Comparison of ENCODE assay signal across 8 cellular contexts in genomic region chr5:109409061-109409843, GRCh38. TPM values are rescaled to one million over a fixed set of nuclear protein-coding genes. Genes with fewer than 3 reads are reported as not detected.
DNase-seq lines count a peak whose midpoint lies in the region; ATAC-seq and TF ChIP-seq lines count a peak whose summit lies in the region.

No MANE protein-coding gene starts in this region.

- peak overlapping the region; percentile 99 for H3K27ac Mint-ChIP-seq in activated T-cell treated with anti-CD3 and anti-CD28 coated beads, Interleukin-2, amount 50 U/mL, for 72 hours
- peak overlapping the region; percentile 99 to 100 for H3K27ac Mint-ChIP-seq in natural killer cell

- in situ Hi-C loops in Panc1 (cut with HindIII; ENCODE audit: low pct_unique_long_range_greater_than_20kb, low sequenced_read_pairs), result no loop called here

- no peaks in the 10 kb centered on the region for H3K9me3 ChIP-seq in Panc1 (ENCODE audit: control insufficient read depth, insufficient read depth, low read depth, low read length)

- H3K36me3 ChIP-seq in Panc1 (ENCODE audit: control insufficient read depth, insufficient read depth, low read length), result no peaks in the 10 kb centered on the region

- DNase-seq in COR-L47 (lab: John Stamatoyannopoulos, UW) (peak; percentile 50), GM20000 (ENCODE audit: low spot score) (peak; percentile 66), HS-27A (ENCODE audit: low read depth) (peak; percentile 34), Panc1 (ENCODE audit: low read depth, low spot score) (no peak), fibroblast of gingiva (ENCODE audit: low read depth) (peak; percentile 72), natural killer cell (peak; percentile 83)
- peak; percentile 83 to 84 for DNase-seq in activated T-cell treated with anti-CD3 and anti-CD28 coated beads, Interleukin-2, amount 50 U/mL, for 72 hours
- DNase-seq in stimulated activated naive CD4-positive, alpha-beta T cell (lab: John Stamatoyannopoulos, UW), result peak; percentile 72 to 87 (median 75)

- peak; percentile 75 for ATAC-seq in Panc1
- peak; percentile 43 to 46 for ATAC-seq in activated T-cell treated with anti-CD3 and anti-CD28 coated beads, Interleukin-2, amount 50 U/mL, for 72 hours (replicated peaks in 1 of 2)
- peak; percentile 46 to 69 (median 58) for ATAC-seq in natural killer cell

- CTCF ChIA-PET in Panc1 (lab: Charles Lee), result no interaction called here

- H3K4me1 ChIP-seq in Panc1 (ENCODE audit: control insufficient read depth, insufficient read depth, low read length), result peaks cover 29% of the 10 kb centered on the region

- H3K9me3 Mint-ChIP-seq in activated T-cell treated with anti-CD3 and anti-CD28 coated beads, Interleukin-2, amount 50 U/mL, for 72 hours, result peaks cover 4 to 5% of the 10 kb centered on the region in 2 donors
- H3K9me3 Mint-ChIP-seq in natural killer cell, result no peaks in the 10 kb centered on the region

- peaks cover 53% of the 10 kb centered on the region for H3K4me1 Mint-ChIP-seq in activated T-cell treated with anti-CD3 and anti-CD28 coated beads, Interleukin-2, amount 50 U/mL, for 72 hours (ENCODE audit: low read depth)
- peaks cover 51 to 58% of the 10 kb centered on the region in 2 donors for H3K4me1 Mint-ChIP-seq in natural killer cell

- intact Hi-C loops in Panc1 (cut with micrococcal nuclease; ENCODE audit: unreplicated experiment), result no loop called here
- intact Hi-C loops in natural killer cell (cut with micrococcal nuclease), result loop anchor here (2.0 to 5.0 kb wide), 3 partner anchors 16 to 1330 kb away; partner anchors contain the start of gene SLC25A46

- peak overlapping the region; percentile 87 for H3K27ac ChIP-seq in Panc1 (ENCODE audit: low read length)

- no peaks in the 10 kb centered on the region for H3K27me3 Mint-ChIP-seq in activated T-cell treated with anti-CD3 and anti-CD28 coated beads, Interleukin-2, amount 50 U/mL, for 72 hours (ENCODE audit: low read depth)
- no peaks in the 10 kb centered on the region for H3K27me3 Mint-ChIP-seq in natural killer cell (ENCODE audit: low read depth in 2 of 2)

- TSS peak; percentile 85 for BruUV-seq in Panc1 (replicated peaks; lab: Mats Ljungman, UMichigan)

- H3K27me3 ChIP-seq in Panc1 (ENCODE audit: control insufficient read depth, insufficient read depth, low read length), result no peaks in the 10 kb centered on the region

- POLR2A ChIA-PET in Panc1 (lab: Charles Lee), result interaction anchor here (0.7 kb wide), 1 partner anchor 57 kb away, joined by 8 read pairs; no protein-coding TSS in a partner anchor

- peak overlapping the region; percentile 81 to 82 for H3K4me3 ChIP-seq in Panc1 (ENCODE audit: low read depth in 2 of 2, low read length in 2 of 2)

- no peak for TF ChIP-seq CTCF in GM20000 (IDR thresholded peaks at IDR 0.05; ENCODE audit: extremely low read depth, missing control alignments)
- TF ChIP-seq CTCF in Panc1 (IDR thresholded peaks at IDR 0.05), result no peak
- no peak for TF ChIP-seq CTCF in natural killer cell (IDR thresholded peaks at IDR 0.05)

- H3K36me3 Mint-ChIP-seq in activated T-cell treated with anti-CD3 and anti-CD28 coated beads, Interleukin-2, amount 50 U/mL, for 72 hours (ENCODE audit: insufficient read depth in 2 of 2), result peaks cover 5 to 10% of the 10 kb centered on the region in 2 donors
- H3K36me3 Mint-ChIP-seq in natural killer cell, result no peaks in the 10 kb centered on the region

- H3K4me3 Mint-ChIP-seq in activated T-cell treated with anti-CD3 and anti-CD28 coated beads, Interleukin-2, amount 50 U/mL, for 72 hours, result peak overlapping the region; percentile 88 to 100
- H3K4me3 Mint-ChIP-seq in natural killer cell, result peak overlapping the region; percentile 99

RNA-seq across cellular contexts. Expression of gene PJA2, which starts 0.5 kb away (rescaled TPM):
- total RNA-seq in Panc1 (2021; ENCODE audit: unreplicated experiment) (33.6 TPM), natural killer cell (10 to 100 TPM; 85.6 to 99.8 (median 90.8) TPM)
- polyA plus RNA-seq in Panc1 (2012; ENCODE audit: insufficient read length), result 18.2 TPM
- 10 to 100 TPM; 62.5 to 66.2 TPM for total RNA-seq in activated T-cell treated with anti-CD3 and anti-CD28 coated beads, Interleukin-2, amount 50 U/mL, for 72 hours
